In genomic region chr1:93988634-93989350, GRCh38 we compare ENCODE assay signal across 12 cellular contexts.
A peak's percentile ranks its signal among the peaks of the same experiment; 100 is the strongest.
DNase-seq lines count a peak whose midpoint lies in the region; ATAC-seq and TF ChIP-seq lines count a peak whose summit lies in the region.
"Had no signal": no experiment of that assay in that cellular context is flagged by ENCODE, and none has a peak within 500 bp of the region (broad histone marks: within the 10 kb centered on the region; RNA-seq: fewer than 3 reads in every experiment).

No MANE protein-coding gene starts in this region.

- ATAC-seq in left colon (no peak), GM18502 (IDR thresholded peaks at IDR 0.05; ENCODE audit: poor library complexity, unreplicated experiment) (no peak)

- peak overlapping the region in 2 of 3 donors; percentile 85 to 86 for H3K27ac ChIP-seq in thyroid gland
- H3K27ac ChIP-seq: heart left ventricle had no signal

- H3K4me1 ChIP-seq in thyroid gland, result peaks cover 25 to 32% of the 10 kb centered on the region in 2 donors

- DNase-seq in HS-5 (ENCODE audit: low read depth) (peak; percentile 87), amniotic epithelial cell (ENCODE audit: low read depth) (peak; percentile 98), islet precursor cell (peak; percentile 77), thyroid gland (peak in 1 of 2 donors; percentile 30), cortex of kidney (lab: John Stamatoyannopoulos, UW) (no peak), left colon (no peak)
- DNase-seq: activated B cell treated with CpG ODN at 0.5 μM for 24 hours, DND-41, heart left ventricle, NCI-H187, small intestine had no signal

- H3K9me3 ChIP-seq in thyroid gland, result no peaks in the 10 kb centered on the region
- H3K9me3 ChIP-seq: heart left ventricle had no signal

- no peak overlapping the region for H3K4me3 ChIP-seq in thyroid gland (replicated peaks in 1 of 3)
- H3K4me3 ChIP-seq: heart left ventricle had no signal

- TF ChIP-seq POLR2A in thyroid gland (IDR thresholded peaks at IDR 0.05), result no peak

- intact Hi-C loops in thyroid gland (cut with DNase I) (no loop called here), left colon (cut with DNase I, micrococcal nuclease) (no loop called here)

- WGBS in thyroid gland, 2 donors, result 51 to 68% methylated on average over 3 of the region's 3 CpGs

- no peaks in the 10 kb centered on the region for H3K36me3 ChIP-seq in thyroid gland
- H3K36me3 ChIP-seq: heart left ventricle had no signal

- H3K27me3 ChIP-seq in thyroid gland, result no peaks in the 10 kb centered on the region

- no peak for TF ChIP-seq CTCF in thyroid gland (IDR thresholded peaks at IDR 0.05)

Comparison
In these comparisons a context has a peak if more than half of its experiments do, and no peak if none do; other contexts are left out.
1. DNase-seq: peak in HS-5 (single experiment), amniotic epithelial cell (single experiment) and islet precursor cell (single experiment); none in cortex of kidney (single experiment) and left colon (0 of 2).